1 cellular context compared by ENCODE assay signal in the genomic region with DNA sequence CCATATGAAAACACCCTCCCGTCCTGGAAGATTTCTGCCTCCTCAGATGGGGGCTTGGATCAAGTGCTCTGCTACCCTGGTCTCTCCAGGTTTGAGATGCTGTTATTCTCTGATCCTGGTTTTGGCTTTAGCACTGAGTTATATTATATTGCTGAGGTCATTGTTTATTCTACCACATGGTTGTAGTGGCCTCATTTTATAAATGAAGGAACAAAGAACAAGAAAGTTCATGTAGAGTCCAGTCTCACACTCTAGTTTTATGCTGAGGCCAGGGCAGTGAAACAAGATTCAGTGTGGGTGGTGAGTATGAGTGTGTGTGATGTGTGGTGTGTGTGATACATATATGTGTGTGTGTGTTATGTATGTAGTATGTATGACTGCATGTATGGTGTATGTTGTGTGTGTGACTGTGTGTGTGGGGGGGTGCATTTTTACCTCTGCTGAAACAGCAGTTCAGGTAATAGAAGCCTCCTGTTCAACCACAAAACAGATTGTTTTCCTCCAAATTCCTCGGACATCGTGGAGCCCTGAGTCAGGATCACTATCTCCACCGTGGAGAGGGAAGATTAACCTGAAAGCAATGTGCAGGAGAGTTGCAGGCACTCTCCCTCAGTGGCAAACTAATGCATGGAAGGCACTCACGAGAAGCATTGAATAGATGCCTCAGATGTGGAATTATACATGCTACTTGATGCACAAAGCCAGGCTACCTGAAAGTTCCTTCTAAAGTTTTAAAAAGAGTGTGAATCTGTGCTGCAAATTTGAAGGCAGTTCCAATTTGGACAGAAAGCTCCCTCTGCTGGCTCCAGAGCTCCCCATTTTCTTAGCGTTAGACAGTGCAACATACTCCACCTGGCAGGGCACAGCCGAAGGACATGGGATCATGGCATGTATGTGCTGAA.
TF ChIP-seq lines count a peak whose summit lies in the region.

No MANE protein-coding gene starts in this region.

TF ChIP-seq in K562, 482 proteins besides CTCF, POLR2A, EP300 and RAD21 (continued from another document):
- TF ChIP-seq, protein P1, sequence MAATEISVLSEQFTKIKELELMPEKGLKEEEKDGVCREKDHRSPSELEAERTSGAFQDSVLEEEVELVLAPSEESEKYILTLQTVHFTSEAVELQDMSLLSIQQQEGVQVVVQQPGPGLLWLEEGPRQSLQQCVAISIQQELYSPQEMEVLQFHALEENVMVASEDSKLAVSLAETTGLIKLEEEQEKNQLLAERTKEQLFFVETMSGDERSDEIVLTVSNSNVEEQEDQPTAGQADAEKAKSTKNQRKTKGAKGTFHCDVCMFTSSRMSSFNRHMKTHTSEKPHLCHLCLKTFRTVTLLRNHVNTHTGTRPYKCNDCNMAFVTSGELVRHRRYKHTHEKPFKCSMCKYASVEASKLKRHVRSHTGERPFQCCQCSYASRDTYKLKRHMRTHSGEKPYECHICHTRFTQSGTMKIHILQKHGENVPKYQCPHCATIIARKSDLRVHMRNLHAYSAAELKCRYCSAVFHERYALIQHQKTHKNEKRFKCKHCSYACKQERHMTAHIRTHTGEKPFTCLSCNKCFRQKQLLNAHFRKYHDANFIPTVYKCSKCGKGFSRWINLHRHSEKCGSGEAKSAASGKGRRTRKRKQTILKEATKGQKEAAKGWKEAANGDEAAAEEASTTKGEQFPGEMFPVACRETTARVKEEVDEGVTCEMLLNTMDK (IDR thresholded peaks at IDR 0.05; ENCODE audit: borderline replicate concordance, insufficient read depth, low read depth, low read length, poor library complexity, severe bottlenecking), result peak; percentile 4
